8 cellular contexts compared by ENCODE assay signal in genomic region chr5:55159763-55160492, GRCh38. TPM values are rescaled to one million over a fixed set of nuclear protein-coding genes. Genes with fewer than 3 reads are reported as not detected.
DNase-seq lines count a peak whose midpoint lies in the region; ATAC-seq, FAIRE-seq and TF ChIP-seq lines count a peak whose summit lies in the region.

Gene GPX8 (plus strand): TSS chr5:55160171. CDS start chr5:55160193, 22 bp downstream.

- no peak for ATAC-seq in HG03025 (IDR thresholded peaks at IDR 0.05; ENCODE audit: low FRiP score, unreplicated experiment)

- peak within 1 kb of the TSS; percentile 96 for H3K27ac ChIP-seq in astrocyte (ENCODE audit: low read depth, low read length)
- peak within 1 kb of the TSS; percentile 91 for H3K27ac ChIP-seq in hepatocyte
- H3K27ac ChIP-seq in rectal smooth muscle tissue (ENCODE audit: low read depth, low read length) = peak within 1 kb of the TSS; percentile 21

- FAIRE-seq in astrocyte (lab: Jason Lieb, UNC) = peak; percentile 87

- H3K27me3 ChIP-seq in astrocyte (ENCODE audit: insufficient read depth, low read length) (no peaks in the 10 kb centered on the region), hepatocyte (no peaks in the 10 kb centered on the region), rectal smooth muscle tissue (ENCODE audit: control insufficient read depth, insufficient read depth, low read length) (no peaks in the 10 kb centered on the region)

- peak; percentile 28 for DNase-seq in activated CD4-positive, alpha-beta memory T cell treated with anti-CD3 and anti-CD28 coated beads, Interleukin-2, amount 10 ng/mL, durations not matched to agents 7 days and 5 days
- DNase-seq in activated CD4-positive, alpha-beta memory T cell treated with anti-CD3 and anti-CD28 coated beads for 36 hours = no peak
- peak; percentile 40 for DNase-seq in NCI-H2107 (lab: John Stamatoyannopoulos, UW)
- DNase-seq in astrocyte (ENCODE audit: low read depth) = peak; percentile 85
- DNase-seq in hepatocyte (ENCODE audit: low spot score) = peak; percentile 79
- DNase-seq in 8988T = no peak

- no peaks in the 10 kb centered on the region for H3K9me2 ChIP-seq in hepatocyte (replicated peaks; ENCODE audit: insufficient read depth)

- no peaks in the 10 kb centered on the region for H3K36me3 Mint-ChIP-seq in activated CD4-positive, alpha-beta memory T cell treated with anti-CD3 and anti-CD28 coated beads, Interleukin-2, amount 10 ng/mL, durations not matched to agents 7 days and 5 days (ENCODE audit: low read depth)
- H3K36me3 Mint-ChIP-seq in activated CD4-positive, alpha-beta memory T cell treated with anti-CD3 and anti-CD28 coated beads for 36 hours = no peaks in the 10 kb centered on the region
- peaks cover 11% of the 10 kb centered on the region for H3K36me3 Mint-ChIP-seq in astrocyte (ENCODE audit: low read depth, unreplicated experiment)

- no peak within 1 kb of the TSS for H3K4me3 Mint-ChIP-seq in activated CD4-positive, alpha-beta memory T cell treated with anti-CD3 and anti-CD28 coated beads, Interleukin-2, amount 10 ng/mL, durations not matched to agents 7 days and 5 days
- H3K4me3 Mint-ChIP-seq in activated CD4-positive, alpha-beta memory T cell treated with anti-CD3 and anti-CD28 coated beads for 36 hours = no peak within 1 kb of the TSS
- H3K4me3 Mint-ChIP-seq in astrocyte (ENCODE audit: unreplicated experiment) = peak within 1 kb of the TSS; percentile 93

- intact Hi-C loops in activated CD4-positive, alpha-beta memory T cell treated with anti-CD3 and anti-CD28 coated beads for 36 hours (cut with micrococcal nuclease) = loop anchor here (1.0 kb wide), 1 partner anchor 254 kb away; no protein-coding TSS in a partner anchor

- H2AFZ ChIP-seq in astrocyte (ENCODE audit: low read depth, low read length) (peak within 1 kb of the TSS; percentile 72), hepatocyte (peak within 1 kb of the TSS; percentile 66)

- H4K20me1 ChIP-seq in astrocyte (ENCODE audit: insufficient read depth, low read length) = peaks cover 31% of the 10 kb centered on the region
- H4K20me1 ChIP-seq in hepatocyte (ENCODE audit: insufficient read depth, poor library complexity, severe bottlenecking) = peaks cover 13% of the 10 kb centered on the region

- POLR2A ChIA-PET in activated CD4-positive, alpha-beta memory T cell treated with anti-CD3 and anti-CD28 coated beads, Interleukin-2, amount 10 ng/mL, durations not matched to agents 7 days and 5 days (lab: Charles Lee) = interaction anchor here (0.8 to 1.3 kb wide), 5 partner anchors 216 to 415 kb away, joined by 3 to 6 read pairs (median 3); no protein-coding TSS in a partner anchor
- POLR2A ChIA-PET in activated CD4-positive, alpha-beta memory T cell treated with anti-CD3 and anti-CD28 coated beads for 36 hours (lab: Charles Lee) = no interaction called here

- peaks cover 15% of the 10 kb centered on the region for H3K4me1 ChIP-seq in astrocyte (ENCODE audit: insufficient read depth, low read length)
- H3K4me1 ChIP-seq in hepatocyte (ENCODE audit: insufficient read depth) = peaks cover 11% of the 10 kb centered on the region
- H3K4me1 ChIP-seq in rectal smooth muscle tissue (ENCODE audit: control insufficient read depth, insufficient read depth, low read length) = peaks cover 2% of the 10 kb centered on the region

- H3K4me3 ChIP-seq in astrocyte (ENCODE audit: insufficient read depth, low read depth, low read length) = peak within 1 kb of the TSS; percentile 99
- H3K4me3 ChIP-seq in hepatocyte = peak within 1 kb of the TSS; percentile 43
- peak within 1 kb of the TSS; percentile 64 for H3K4me3 ChIP-seq in rectal smooth muscle tissue (ENCODE audit: low read length)

- H3K27ac Mint-ChIP-seq in activated CD4-positive, alpha-beta memory T cell treated with anti-CD3 and anti-CD28 coated beads, Interleukin-2, amount 10 ng/mL, durations not matched to agents 7 days and 5 days = no peak within 1 kb of the TSS
- no peak within 1 kb of the TSS for H3K27ac Mint-ChIP-seq in activated CD4-positive, alpha-beta memory T cell treated with anti-CD3 and anti-CD28 coated beads for 36 hours
- peak within 1 kb of the TSS; percentile 98 for H3K27ac Mint-ChIP-seq in astrocyte (ENCODE audit: unreplicated experiment)

- CTCF ChIA-PET in activated CD4-positive, alpha-beta memory T cell treated with anti-CD3 and anti-CD28 coated beads, Interleukin-2, amount 10 ng/mL, durations not matched to agents 7 days and 5 days (lab: Charles Lee) = interaction anchor here (0.7 to 2.7 kb wide), 26 partner anchors 8 to 644 kb away, joined by 3 to 104 read pairs (median 4); partner anchors contain the start of gene SNX18
- CTCF ChIA-PET in activated CD4-positive, alpha-beta memory T cell treated with anti-CD3 and anti-CD28 coated beads for 36 hours (lab: Charles Lee) = interaction anchor here (0.7 to 2.7 kb wide), 30 partner anchors 10 to 642 kb away, joined by 3 to 103 read pairs (median 3); partner anchors contain the start of gene SNX18

- H3K4me1 Mint-ChIP-seq in activated CD4-positive, alpha-beta memory T cell treated with anti-CD3 and anti-CD28 coated beads, Interleukin-2, amount 10 ng/mL, durations not matched to agents 7 days and 5 days = no peaks in the 10 kb centered on the region
- no peaks in the 10 kb centered on the region for H3K4me1 Mint-ChIP-seq in activated CD4-positive, alpha-beta memory T cell treated with anti-CD3 and anti-CD28 coated beads for 36 hours (ENCODE audit: low read depth)
- H3K4me1 Mint-ChIP-seq in astrocyte (ENCODE audit: low read depth, unreplicated experiment) = peaks cover 20% of the 10 kb centered on the region

- peak within 1 kb of the TSS; percentile 98 for H3K9ac ChIP-seq in astrocyte (ENCODE audit: low read length)
- H3K9ac ChIP-seq in rectal smooth muscle tissue (ENCODE audit: low read length) = no peak within 1 kb of the TSS

- H3K36me3 ChIP-seq in astrocyte (ENCODE audit: insufficient read depth, low read length) = peaks cover 21% of the 10 kb centered on the region
- H3K36me3 ChIP-seq in hepatocyte (replicated peaks; ENCODE audit: insufficient read depth, low read depth) = no peaks in the 10 kb centered on the region
- no peaks in the 10 kb centered on the region for H3K36me3 ChIP-seq in rectal smooth muscle tissue (ENCODE audit: control insufficient read depth, insufficient read depth, low read length)

- WGBS in hepatocyte (ENCODE audit: low lambda C conversion rate, missing lambda C conversion rate) = 1% methylated on average over 10 of the region's 10 CpGs

- H3K79me2 ChIP-seq in astrocyte (ENCODE audit: insufficient read depth, low read length) (peaks cover 49% of the 10 kb centered on the region), hepatocyte (peaks cover 17% of the 10 kb centered on the region)

- no peaks in the 10 kb centered on the region for H3K9me3 ChIP-seq in astrocyte (ENCODE audit: insufficient read depth, low read depth, low read length)
- no peaks in the 10 kb centered on the region for H3K9me3 ChIP-seq in hepatocyte (ENCODE audit: low read depth)

- no peaks in the 10 kb centered on the region for H3K9me3 Mint-ChIP-seq in activated CD4-positive, alpha-beta memory T cell treated with anti-CD3 and anti-CD28 coated beads, Interleukin-2, amount 10 ng/mL, durations not matched to agents 7 days and 5 days
- no peaks in the 10 kb centered on the region for H3K9me3 Mint-ChIP-seq in activated CD4-positive, alpha-beta memory T cell treated with anti-CD3 and anti-CD28 coated beads for 36 hours
- H3K9me3 Mint-ChIP-seq in astrocyte (ENCODE audit: unreplicated experiment) = no peaks in the 10 kb centered on the region

- H3K27me3 Mint-ChIP-seq in activated CD4-positive, alpha-beta memory T cell treated with anti-CD3 and anti-CD28 coated beads, Interleukin-2, amount 10 ng/mL, durations not matched to agents 7 days and 5 days = peaks cover 53% of the 10 kb centered on the region
- H3K27me3 Mint-ChIP-seq in activated CD4-positive, alpha-beta memory T cell treated with anti-CD3 and anti-CD28 coated beads for 36 hours = peaks cover 16% of the 10 kb centered on the region
- no peaks in the 10 kb centered on the region for H3K27me3 Mint-ChIP-seq in astrocyte (ENCODE audit: low read depth, unreplicated experiment)

- TF ChIP-seq CTCF in astrocyte (IDR thresholded peaks at IDR 0.05; ENCODE audit: insufficient read depth, low read depth, low read length) = peak; percentile 76
- peak; percentile 93 for TF ChIP-seq CTCF in hepatocyte (IDR thresholded peaks at IDR 0.05; ENCODE audit: poor library complexity)

- H3K4me2 ChIP-seq in astrocyte (ENCODE audit: low read length) (peak within 1 kb of the TSS; percentile 90), hepatocyte (peak within 1 kb of the TSS; percentile 74)

RNA-seq across cellular contexts. Expression of gene GPX8, which starts in this region (rescaled TPM):
- total RNA-seq in activated CD4-positive, alpha-beta memory T cell treated with anti-CD3 and anti-CD28 coated beads, Interleukin-2, amount 10 ng/mL, durations not matched to agents 7 days and 5 days = not detected
- total RNA-seq in activated CD4-positive, alpha-beta memory T cell treated with anti-CD3 and anti-CD28 coated beads for 36 hours = not detected
- total RNA-seq in astrocyte (144 and 176 TPM in 2 replicates), hepatocyte (178 and 196 TPM in 2 replicates)
- 134 and 143 TPM in 2 replicates for polyA plus RNA-seq in hepatocyte

Comparison
In these comparisons a context has a peak if more than half of its experiments do, and no peak if none do; other contexts are left out.
1. RNA of gene GPX8 (total RNA-seq): 178 to 196 TPM in hepatocyte and 144 to 176 TPM in astrocyte; not detected in activated CD4-positive, alpha-beta memory T cell treated with anti-CD3 and anti-CD28 coated beads, Interleukin-2, amount 10 ng/mL, durations not matched to agents 7 days and 5 days and not detected in activated CD4-positive, alpha-beta memory T cell treated with anti-CD3 and anti-CD28 coated beads for 36 hours; every median in the first group is over 100 times any median in the second.
2. Peak in DNase-seq in activated CD4-positive, alpha-beta memory T cell treated with anti-CD3 and anti-CD28 coated beads, Interleukin-2, amount 10 ng/mL, durations not matched to agents 7 days and 5 days; RNA of the gene not detected or under 1 TPM.
3. DNase-seq: peak in NCI-H2107 (single experiment), astrocyte (single experiment) and hepatocyte (single experiment); none in activated CD4-positive, alpha-beta memory T cell treated with anti-CD3 and anti-CD28 coated beads for 36 hours (single experiment) and 8988T (single experiment).
4. H3K27ac ChIP-seq: peak in every context shown above with its lines; median percentile 96 in astrocyte; 91 in hepatocyte; 21 in rectal smooth muscle tissue.
5. H3K4me3 ChIP-seq: peak in every context shown above with its lines; median percentile 99 in astrocyte; 64 in rectal smooth muscle tissue; 43 in hepatocyte.